In the genomic region with DNA sequence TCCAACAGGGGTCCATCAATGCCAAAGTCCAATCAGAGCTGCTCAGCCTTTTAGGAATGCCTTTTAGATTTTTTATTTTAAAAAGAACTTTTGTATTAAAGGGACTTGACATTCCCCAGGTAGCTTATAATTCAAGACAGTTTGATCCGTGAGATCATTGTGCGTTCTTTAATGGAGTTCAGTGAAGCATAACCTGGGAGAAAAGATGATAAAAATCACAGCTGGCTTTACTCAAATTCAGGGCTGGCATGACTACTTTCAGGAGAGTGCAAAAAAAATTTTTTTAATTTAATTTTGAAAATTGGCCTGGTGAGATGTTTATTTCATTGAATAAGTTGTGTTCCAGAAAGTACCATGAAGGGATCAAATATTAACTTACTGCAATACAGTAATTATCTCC, we compare ENCODE assay signal across 22 cellular contexts.
"Had no signal": no experiment of that assay in that cellular context is flagged by ENCODE, and none has a peak within 500 bp of the region (broad histone marks: within the 10 kb centered on the region; RNA-seq: fewer than 3 reads in every experiment).

No MANE protein-coding gene starts in this region.

- H3K9me3 ChIP-seq: breast epithelium had no signal

- ATAC-seq: activated CD8-positive, alpha-beta memory T cell treated with anti-CD3 and anti-CD28 coated beads, Interleukin-2, amount 10 ng/mL, durations not matched to agents 7 days and 5 days; T-helper 17 cell had no signal

- H3K27ac ChIP-seq: breast epithelium had no signal

- H3K4me3 ChIP-seq: breast epithelium had no signal

- H3K27me3 ChIP-seq: breast epithelium had no signal

- DNase-seq: activated B cell treated with CpG ODN at 0.5 μM for 24 hours; activated CD4-positive, alpha-beta T cell treated with anti-CD3 and anti-CD28 coated beads for 1 hour; activated CD4-positive, alpha-beta T cell treated with anti-CD3 and anti-CD28 coated beads, Interleukin-2, amount 10 ng/mL, durations not matched to agents 24 days and 14 days; activated CD4-positive, alpha-beta T cell treated with anti-CD3 and anti-CD28 coated beads, Interleukin-2, amount 50 U/mL, for 48 hours; activated CD8-positive, alpha-beta memory T cell treated with anti-CD3 and anti-CD28 coated beads, Interleukin-2, amount 10 ng/mL, durations not matched to agents 7 days and 5 days; activated effector memory CD4-positive, alpha-beta T cell treated with Interleukin-2 at 50 U/mL for 16 hours; activated naive CD4-positive, alpha-beta T cell; activated T-cell treated with anti-CD3 and anti-CD28 coated beads, Interleukin-2, amount 50 U/mL, for 24 hours; aorta; IMR-90; Kasumi-1; KBM-7; NCI-H1417 treated with DMSO at 0.1 percent for 48 hours; NCI-H1694; NCI-H2029; NCI-H2107; NCI-H446 treated with DMSO at 0.1 percent for 48 hours; NCI-H526; NCI-H774; T-helper 17 cell; T-helper 9 cell had no signal

- H3K4me1 ChIP-seq: breast epithelium had no signal
